8 cellular contexts compared by ENCODE assay signal in genomic region chrX:129360175-129360574, GRCh38.
DNase-seq lines count a peak whose midpoint lies in the region; ATAC-seq lines count a peak whose summit lies in the region.

No MANE protein-coding gene starts in this region.

- in situ Hi-C loops in Caki2 (cut with HindIII; ENCODE audit: low pct_unique_long_range_greater_than_20kb, low sequenced_read_pairs), result no loop called here

- ATAC-seq in GM18909 (IDR thresholded peaks at IDR 0.05; ENCODE audit: poor library complexity, unreplicated experiment) (peak; percentile 98), HG03139 (IDR thresholded peaks at IDR 0.05; ENCODE audit: unreplicated experiment) (peak; percentile 89), sciatic nerve (no peak)

- peak; percentile 16 for DNase-seq in Caki2 (ENCODE audit: low read depth)
- peak; percentile 83 for DNase-seq in NCI-H69 (lab: John Stamatoyannopoulos, UW)
- DNase-seq in activated CD8-positive, alpha-beta memory T cell treated with anti-CD3 and anti-CD28 coated beads, Interleukin-2, amount 50 U/mL, for 48 hours, result peak; percentile 47
- DNase-seq in germinal center (ENCODE audit: low spot score), result peak; percentile 5
- peak; percentile 53 for DNase-seq in sciatic nerve (ENCODE audit: low spot score)
- no peak for DNase-seq in mesenteric fat pad (ENCODE audit: low spot score)

- intact Hi-C loops in sciatic nerve (cut with DNase I), result no loop called here
